31 cellular contexts compared by ENCODE assay signal in genomic region chr2:194301946-194302345, GRCh38.
A peak's percentile ranks its signal among the peaks of the same experiment; 100 is the strongest.
DNase-seq lines count a peak whose midpoint lies in the region; ATAC-seq lines count a peak whose summit lies in the region.
"Had no signal": no experiment of that assay in that cellular context is flagged by ENCODE, and none has a peak within 500 bp of the region (broad histone marks: within the 10 kb centered on the region; RNA-seq: fewer than 3 reads in every experiment).

No MANE protein-coding gene starts in this region.

- ATAC-seq in natural killer cell treated with Interleukin-12 subunit alpha and Interleukin-12 subunit beta and Interleukin-15 and Interleukin-18, amount 100 ng/mL, for 72 hours = no peak
- ATAC-seq in GM21529 (IDR thresholded peaks at IDR 0.05; ENCODE audit: unreplicated experiment) = no peak
- ATAC-seq: activated CD4-positive, alpha-beta T cell treated with anti-CD3 and anti-CD28 coated beads for 36 hours; activated CD8-positive, alpha-beta T cell treated with anti-CD3 and anti-CD28 coated beads for 36 hours; body of pancreas; esophagus mucosa; left ventricle myocardium superior; right cardiac atrium had no signal

- H3K9me3 Mint-ChIP-seq in natural killer cell treated with Interleukin-12 subunit alpha and Interleukin-12 subunit beta and Interleukin-15 and Interleukin-18, amount 100 ng/mL, for 72 hours = peaks cover 10% of the 10 kb centered on the region
- H3K9me3 Mint-ChIP-seq: activated CD8-positive, alpha-beta T cell treated with anti-CD3 and anti-CD28 coated beads for 36 hours; activated naive CD4-positive, alpha-beta T cell treated with anti-CD3 and anti-CD28 coated beads, Interleukin-2, amount 10 ng/mL, durations not matched to agents 7 days and 5 days; stimulated activated naive CD8-positive, alpha-beta T cell treated with anti-CD3 and anti-CD28 coated beads, Interleukin-15, Interleukin-2, amounts not matched to agents 100 ng/mL and 50 ng/mL, for 24 hours had no signal

- no peaks in the 10 kb centered on the region for H3K36me3 Mint-ChIP-seq in natural killer cell treated with Interleukin-12 subunit alpha and Interleukin-12 subunit beta and Interleukin-15 and Interleukin-18, amount 100 ng/mL, for 72 hours
- H3K36me3 Mint-ChIP-seq: activated naive CD4-positive, alpha-beta T cell treated with anti-CD3 and anti-CD28 coated beads, Interleukin-2, amount 10 ng/mL, durations not matched to agents 7 days and 5 days; CD14-positive monocyte had no signal

- no peaks in the 10 kb centered on the region for H3K4me1 Mint-ChIP-seq in natural killer cell treated with Interleukin-12 subunit alpha and Interleukin-12 subunit beta and Interleukin-15 and Interleukin-18, amount 100 ng/mL, for 72 hours (ENCODE audit: low read depth in 2 of 2)
- H3K4me1 Mint-ChIP-seq: activated CD4-positive, alpha-beta T cell treated with anti-CD3 and anti-CD28 coated beads for 36 hours; activated naive CD4-positive, alpha-beta T cell treated with anti-CD3 and anti-CD28 coated beads, Interleukin-2, amount 10 ng/mL, durations not matched to agents 7 days and 5 days; CD14-positive monocyte; central memory CD8-positive, alpha-beta T cell had no signal

- H3K27me3 Mint-ChIP-seq in natural killer cell treated with Interleukin-12 subunit alpha and Interleukin-12 subunit beta and Interleukin-15 and Interleukin-18, amount 100 ng/mL, for 72 hours = no peaks in the 10 kb centered on the region
- H3K27me3 Mint-ChIP-seq: activated CD4-positive, alpha-beta T cell treated with anti-CD3 and anti-CD28 coated beads for 36 hours; activated CD8-positive, alpha-beta T cell treated with anti-CD3 and anti-CD28 coated beads for 36 hours; activated naive CD4-positive, alpha-beta T cell treated with anti-CD3 and anti-CD28 coated beads, Interleukin-2, amount 10 ng/mL, durations not matched to agents 7 days and 5 days; central memory CD8-positive, alpha-beta T cell; stimulated activated naive CD8-positive, alpha-beta T cell treated with anti-CD3 and anti-CD28 coated beads, Interleukin-15, Interleukin-2, amounts not matched to agents 100 ng/mL and 50 ng/mL, for 24 hours had no signal

- DNase-seq in NCI-H2227 treated with DMSO at 0.1 percent for 48 hours (lab: John Stamatoyannopoulos, UW) (peak; percentile 8), NCI-H2227 (lab: John Stamatoyannopoulos, UW; ENCODE audit: unreplicated experiment) (no peak), NCI-H1694 treated with DMSO at 0.1 percent for 48 hours (lab: John Stamatoyannopoulos, UW) (peak; percentile 93), NCI-H524 (lab: John Stamatoyannopoulos, UW) (peak; percentile 62 to 93), pons (ENCODE audit: low spot score) (peak; percentile 15), T-helper 1 cell (no peak)
- no peak for DNase-seq in natural killer cell treated with Interleukin-12 subunit alpha and Interleukin-12 subunit beta and Interleukin-15 and Interleukin-18, amount 100 ng/mL, for 72 hours (ENCODE audit: low spot score)
- DNase-seq: activated CD4-positive, alpha-beta T cell treated with anti-CD3 and anti-CD28 coated beads for 36 hours; activated CD8-positive, alpha-beta memory T cell treated with anti-CD3 and anti-CD28 coated beads, Interleukin-2, amount 50 U/mL, for 48 hours; activated CD8-positive, alpha-beta T cell treated with anti-CD3 and anti-CD28 coated beads for 36 hours; activated naive CD4-positive, alpha-beta T cell treated with anti-CD3 and anti-CD28 coated beads, Interleukin-2, amount 10 ng/mL, durations not matched to agents 7 days and 5 days; adrenal gland; body of pancreas; Calu3; EL; H7; islet precursor cell; KG1; left ventricle myocardium superior; MG63; NCI-H146; right cardiac atrium; SIG-M5; spleen; stimulated activated CD8-positive, alpha-beta memory T cell treated with anti-CD3 and anti-CD28 coated beads, Interleukin-4, amount 100 ng/mL, for 48 hours; testis had no signal

- no peak overlapping the region for H3K4me3 Mint-ChIP-seq in natural killer cell treated with Interleukin-12 subunit alpha and Interleukin-12 subunit beta and Interleukin-15 and Interleukin-18, amount 100 ng/mL, for 72 hours
- H3K4me3 Mint-ChIP-seq: activated CD4-positive, alpha-beta T cell treated with anti-CD3 and anti-CD28 coated beads for 36 hours; activated CD8-positive, alpha-beta T cell treated with anti-CD3 and anti-CD28 coated beads for 36 hours; activated naive CD4-positive, alpha-beta T cell treated with anti-CD3 and anti-CD28 coated beads, Interleukin-2, amount 10 ng/mL, durations not matched to agents 7 days and 5 days; CD14-positive monocyte; central memory CD8-positive, alpha-beta T cell; stimulated activated naive CD8-positive, alpha-beta T cell treated with anti-CD3 and anti-CD28 coated beads, Interleukin-15, Interleukin-2, amounts not matched to agents 100 ng/mL and 50 ng/mL, for 24 hours had no signal

- H3K27ac Mint-ChIP-seq in natural killer cell treated with Interleukin-12 subunit alpha and Interleukin-12 subunit beta and Interleukin-15 and Interleukin-18, amount 100 ng/mL, for 72 hours = no peak overlapping the region
- H3K27ac Mint-ChIP-seq: activated CD4-positive, alpha-beta T cell treated with anti-CD3 and anti-CD28 coated beads for 36 hours; activated CD8-positive, alpha-beta T cell treated with anti-CD3 and anti-CD28 coated beads for 36 hours; activated naive CD4-positive, alpha-beta T cell treated with anti-CD3 and anti-CD28 coated beads, Interleukin-2, amount 10 ng/mL, durations not matched to agents 7 days and 5 days; CD14-positive monocyte; stimulated activated naive CD8-positive, alpha-beta T cell treated with anti-CD3 and anti-CD28 coated beads, Interleukin-15, Interleukin-2, amounts not matched to agents 100 ng/mL and 50 ng/mL, for 24 hours had no signal

Comparison
In these comparisons a context has a peak if more than half of its experiments do, and no peak if none do; other contexts are left out.
1. DNase-seq: peak in NCI-H2227 treated with DMSO at 0.1 percent for 48 hours (single experiment), NCI-H1694 treated with DMSO at 0.1 percent for 48 hours (single experiment), NCI-H524 (2 of 2) and pons (single experiment); none in NCI-H2227 (single experiment), natural killer cell treated with Interleukin-12 subunit alpha and Interleukin-12 subunit beta and Interleukin-15 and Interleukin-18, amount 100 ng/mL, for 72 hours (single experiment) and T-helper 1 cell (0 of 5).